ENCODE assay signal across 14 cellular contexts in genomic region chr1:26761217-26761616, GRCh38. TPM values are rescaled to one million over a fixed set of nuclear protein-coding genes. Genes with fewer than 3 reads are reported as not detected.
DNase-seq lines count a peak whose midpoint lies in the region; ATAC-seq, FAIRE-seq and TF ChIP-seq lines count a peak whose summit lies in the region.
"Had no signal": no experiment of that assay in that cellular context is flagged by ENCODE, and none has a peak within 500 bp of the region (broad histone marks: within the 10 kb centered on the region; RNA-seq: fewer than 3 reads in every experiment).

No MANE protein-coding gene starts in this region.

- ATAC-seq in heart right ventricle (peak in 5 of 8 donors; percentile 14 to 62 (median 35)), SK-N-SH treated with all-trans-retinoic acid at 6 μM for 48 hours (peak; percentile 60)
- ATAC-seq: GM12878 had no signal

- 52 to 60% methylated on average over 3 of the region's 3 CpGs for WGBS in heart right ventricle, 2 donors

- H3K4me1 ChIP-seq in heart right ventricle = peaks cover 0 to 14% (median 0%) of the 10 kb centered on the region in 9 donors

- H3K9me3 Mint-ChIP-seq in glutamatergic neuron (ENCODE audit: unreplicated experiment) = peaks cover 9% of the 10 kb centered on the region
- H3K9me3 Mint-ChIP-seq: CD14-positive monocyte had no signal

- H3K4me3 Mint-ChIP-seq in glutamatergic neuron (ENCODE audit: unreplicated experiment) = no peak overlapping the region
- H3K4me3 Mint-ChIP-seq: CD14-positive monocyte had no signal

- H3K27me3 Mint-ChIP-seq in glutamatergic neuron (ENCODE audit: unreplicated experiment) = peaks cover 2% of the 10 kb centered on the region

- H3K9me3 ChIP-seq in heart right ventricle = no peaks in the 10 kb centered on the region

- peaks cover 0 to 99% (median 50%) of the 10 kb centered on the region in 9 donors for H3K36me3 ChIP-seq in heart right ventricle

- no peaks in the 10 kb centered on the region for H3K27me3 ChIP-seq in heart right ventricle

- H3K27ac Mint-ChIP-seq in glutamatergic neuron (ENCODE audit: unreplicated experiment) = peak overlapping the region; percentile 84

- H3K4me3 ChIP-seq in heart right ventricle = no peak overlapping the region
- H3K4me3 ChIP-seq: GM12878 had no signal

- H3K36me3 Mint-ChIP-seq in glutamatergic neuron (ENCODE audit: unreplicated experiment) = peaks cover 9% of the 10 kb centered on the region

- intact Hi-C loops in heart right ventricle (cut with DNase I) = no loop called here
- intact Hi-C loops in cardiac septum (cut with DNase I) = no loop called here

- FAIRE-seq in D721Med (lab: Jason Lieb, UNC) = no peak
- FAIRE-seq: RCC 7860 had no signal

- H3K27ac ChIP-seq in heart right ventricle = no peak overlapping the region

- TF ChIP-seq CTCF in heart right ventricle (IDR thresholded peaks at IDR 0.05) (peak in 4 of 9 donors; percentile 8 to 28 (median 12)), glutamatergic neuron (IDR thresholded peaks at IDR 0.05; ENCODE audit: partially characterized antibody, unreplicated experiment) (peak; percentile 25), D721Med (IDR thresholded peaks at IDR 0.05; ENCODE audit: insufficient read depth, missing control alignments) (no peak)

- DNase-seq in heart right ventricle (no peak), cardiac septum (ENCODE audit: low spot score) (no peak), glutamatergic neuron (peak; percentile 28), superior temporal gyrus (ENCODE audit: extremely low spot score) (peak; percentile 31), NCI-H187 (lab: John Stamatoyannopoulos, UW) (no peak), D721Med (ENCODE audit: insufficient read length, low spot score) (no peak)
- DNase-seq in activated CD8-positive, alpha-beta memory T cell treated with anti-CD3 and anti-CD28 coated beads, Interleukin-2, amount 50 U/mL, for 48 hours = no peak
- DNase-seq: cortex of kidney, hippocampal formation, NCI-H187 treated with DMSO at 0.1 percent for 48 hours had no signal

- H3K4me1 Mint-ChIP-seq in glutamatergic neuron (ENCODE audit: low read depth, unreplicated experiment) = peaks cover 4% of the 10 kb centered on the region
- H3K4me1 Mint-ChIP-seq: CD14-positive monocyte had no signal

TF ChIP-seq in SK-N-SH treated with all-trans-retinoic acid at 6 μM for 48 hours, 23 proteins besides CTCF, POLR2A, EP300 and RAD21:
- no peak for TF ChIP-seq ISL1 (CRISPR knock-in tag; IDR thresholded peaks at IDR 0.05)
- no peak for TF ChIP-seq PATZ1 (CRISPR knock-in tag; IDR thresholded peaks at IDR 0.05; ENCODE audit: borderline replicate concordance)

RNA-seq across cellular contexts. Expression of gene PIGV, which starts 26.5 kb away (rescaled TPM):
- total RNA-seq in heart right ventricle = 1 to 10 TPM; 2.7 to 7.5 (median 4.6) TPM
- polyA plus RNA-seq in heart right ventricle = 1 to 10 TPM; 2.9 to 3.4 TPM
- 3.9 TPM for total RNA-seq in cardiac septum
- total RNA-seq in glutamatergic neuron (ENCODE audit: unreplicated experiment) = 6.7 TPM

Comparison
In these comparisons a context has a peak if more than half of its experiments do, and no peak if none do; other contexts are left out.
1. DNase-seq: peak in glutamatergic neuron (single experiment) and superior temporal gyrus (single experiment); none in heart right ventricle (0 of 2), cardiac septum (single experiment), NCI-H187 (0 of 2), D721Med (single experiment) and activated CD8-positive, alpha-beta memory T cell treated with anti-CD3 and anti-CD28 coated beads, Interleukin-2, amount 50 U/mL, for 48 hours (single experiment).